In the genomic region with DNA sequence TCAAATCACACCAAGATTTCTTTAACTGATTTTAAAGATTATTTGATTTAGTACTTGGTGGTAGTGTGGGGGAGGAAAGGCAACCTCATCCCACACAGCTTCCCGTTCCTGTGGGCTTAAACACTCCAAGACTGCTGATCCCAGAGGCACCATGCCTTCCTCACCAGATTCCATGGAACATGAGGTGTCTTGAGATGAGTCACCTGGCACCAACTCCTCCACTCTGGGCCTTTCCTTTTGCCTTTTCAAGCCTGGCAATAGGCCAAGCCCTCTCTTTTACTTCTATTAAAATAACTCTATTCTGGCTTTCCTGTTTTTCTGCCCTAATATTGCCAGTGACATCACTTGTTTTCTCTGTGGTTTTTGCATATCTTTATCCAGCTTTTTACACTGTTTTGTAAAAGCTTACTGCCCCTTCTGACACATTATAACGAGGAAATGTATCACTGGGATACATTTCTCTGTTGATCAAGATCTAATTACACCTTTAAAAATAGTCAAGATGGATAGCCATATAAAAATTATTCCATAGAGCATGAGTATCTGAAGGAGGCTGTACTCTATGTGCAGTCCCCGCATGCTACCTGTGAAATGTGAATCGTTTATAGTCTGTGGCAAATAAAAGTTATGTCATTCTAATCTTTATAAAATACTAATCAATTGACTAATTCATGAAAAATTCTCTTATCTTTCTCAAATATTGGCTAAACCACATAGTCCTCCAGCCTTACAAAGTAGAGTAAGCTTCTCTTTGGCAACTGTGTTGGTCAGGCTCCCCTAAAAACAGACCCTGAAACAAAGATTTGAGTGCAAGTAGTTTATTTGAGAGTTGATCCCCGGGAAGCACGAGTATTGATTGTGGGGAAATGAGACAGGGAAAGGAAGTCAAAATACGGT, we compare ENCODE assay signal across 2 cellular contexts.
TF ChIP-seq lines count a peak whose summit lies in the region.

No MANE protein-coding gene starts in this region.

TF ChIP-seq in endothelial cell of umbilical vein, 7 proteins besides CTCF, POLR2A, EP300 and RAD21 (continued from another document):
- TF ChIP-seq, protein P1, sequence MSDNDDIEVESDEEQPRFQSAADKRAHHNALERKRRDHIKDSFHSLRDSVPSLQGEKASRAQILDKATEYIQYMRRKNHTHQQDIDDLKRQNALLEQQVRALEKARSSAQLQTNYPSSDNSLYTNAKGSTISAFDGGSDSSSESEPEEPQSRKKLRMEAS (IDR thresholded peaks at IDR 0.05; ENCODE audit: insufficient read depth, insufficient read length) = no peak
- peak; percentile 86 for TF ChIP-seq JUN (IDR thresholded peaks at IDR 0.05; ENCODE audit: borderline replicate concordance, insufficient read depth, insufficient read length, low read depth)
- peak; percentile 97 for TF ChIP-seq FOS (IDR thresholded peaks at IDR 0.05; ENCODE audit: borderline replicate concordance, insufficient read depth, low read length)
- TF ChIP-seq GATA2 (IDR thresholded peaks at IDR 0.05; ENCODE audit: insufficient read depth, insufficient read length, low read depth, low read length) = peak; percentile 79

TF ChIP-seq in WTC11, 78 proteins besides CTCF, POLR2A, EP300 and RAD21 (continued from another document):
- TF ChIP-seq, protein P2, sequence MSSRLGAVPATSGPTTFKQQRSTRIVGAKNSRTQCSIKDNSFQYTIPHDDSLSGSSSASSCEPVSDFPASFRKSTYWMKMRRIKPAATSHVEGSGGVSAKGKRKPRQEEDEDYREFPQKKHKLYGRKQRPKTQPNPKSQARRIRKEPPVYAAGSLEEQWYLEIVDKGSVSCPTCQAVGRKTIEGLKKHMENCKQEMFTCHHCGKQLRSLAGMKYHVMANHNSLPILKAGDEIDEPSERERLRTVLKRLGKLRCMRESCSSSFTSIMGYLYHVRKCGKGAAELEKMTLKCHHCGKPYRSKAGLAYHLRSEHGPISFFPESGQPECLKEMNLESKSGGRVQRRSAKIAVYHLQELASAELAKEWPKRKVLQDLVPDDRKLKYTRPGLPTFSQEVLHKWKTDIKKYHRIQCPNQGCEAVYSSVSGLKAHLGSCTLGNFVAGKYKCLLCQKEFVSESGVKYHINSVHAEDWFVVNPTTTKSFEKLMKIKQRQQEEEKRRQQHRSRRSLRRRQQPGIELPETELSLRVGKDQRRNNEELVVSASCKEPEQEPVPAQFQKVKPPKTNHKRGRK (CRISPR knock-in tag; IDR thresholded peaks at IDR 0.05; ENCODE audit: borderline replicate concordance) = no peak
- TF ChIP-seq, protein P3, sequence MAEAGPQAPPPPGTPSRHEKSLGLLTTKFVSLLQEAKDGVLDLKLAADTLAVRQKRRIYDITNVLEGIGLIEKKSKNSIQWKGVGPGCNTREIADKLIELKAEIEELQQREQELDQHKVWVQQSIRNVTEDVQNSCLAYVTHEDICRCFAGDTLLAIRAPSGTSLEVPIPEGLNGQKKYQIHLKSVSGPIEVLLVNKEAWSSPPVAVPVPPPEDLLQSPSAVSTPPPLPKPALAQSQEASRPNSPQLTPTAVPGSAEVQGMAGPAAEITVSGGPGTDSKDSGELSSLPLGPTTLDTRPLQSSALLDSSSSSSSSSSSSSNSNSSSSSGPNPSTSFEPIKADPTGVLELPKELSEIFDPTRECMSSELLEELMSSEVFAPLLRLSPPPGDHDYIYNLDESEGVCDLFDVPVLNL (CRISPR knock-in tag; IDR thresholded peaks at IDR 0.05; ENCODE audit: borderline replicate concordance, low read depth) = no peak
- TF ChIP-seq SP1 (CRISPR knock-in tag; conservative IDR thresholded peaks at IDR 0.05) (no peak), CBFB (CRISPR knock-in tag; IDR thresholded peaks at IDR 0.05; ENCODE audit: low read depth) (no peak), SMAD3 (CRISPR knock-in tag; IDR thresholded peaks at IDR 0.05; ENCODE audit: borderline replicate concordance) (no peak), TEAD4 (CRISPR knock-in tag; IDR thresholded peaks at IDR 0.05) (no peak), ESRRA (CRISPR knock-in tag; IDR thresholded peaks at IDR 0.05; ENCODE audit: borderline replicate concordance) (no peak), ZNF423 (CRISPR knock-in tag; IDR thresholded peaks at IDR 0.05) (no peak), ZNF121 (CRISPR knock-in tag; IDR thresholded peaks at IDR 0.05) (no peak), ELF4 (CRISPR knock-in tag; IDR thresholded peaks at IDR 0.05; ENCODE audit: low read depth) (no peak)
- TF ChIP-seq, protein P4, sequence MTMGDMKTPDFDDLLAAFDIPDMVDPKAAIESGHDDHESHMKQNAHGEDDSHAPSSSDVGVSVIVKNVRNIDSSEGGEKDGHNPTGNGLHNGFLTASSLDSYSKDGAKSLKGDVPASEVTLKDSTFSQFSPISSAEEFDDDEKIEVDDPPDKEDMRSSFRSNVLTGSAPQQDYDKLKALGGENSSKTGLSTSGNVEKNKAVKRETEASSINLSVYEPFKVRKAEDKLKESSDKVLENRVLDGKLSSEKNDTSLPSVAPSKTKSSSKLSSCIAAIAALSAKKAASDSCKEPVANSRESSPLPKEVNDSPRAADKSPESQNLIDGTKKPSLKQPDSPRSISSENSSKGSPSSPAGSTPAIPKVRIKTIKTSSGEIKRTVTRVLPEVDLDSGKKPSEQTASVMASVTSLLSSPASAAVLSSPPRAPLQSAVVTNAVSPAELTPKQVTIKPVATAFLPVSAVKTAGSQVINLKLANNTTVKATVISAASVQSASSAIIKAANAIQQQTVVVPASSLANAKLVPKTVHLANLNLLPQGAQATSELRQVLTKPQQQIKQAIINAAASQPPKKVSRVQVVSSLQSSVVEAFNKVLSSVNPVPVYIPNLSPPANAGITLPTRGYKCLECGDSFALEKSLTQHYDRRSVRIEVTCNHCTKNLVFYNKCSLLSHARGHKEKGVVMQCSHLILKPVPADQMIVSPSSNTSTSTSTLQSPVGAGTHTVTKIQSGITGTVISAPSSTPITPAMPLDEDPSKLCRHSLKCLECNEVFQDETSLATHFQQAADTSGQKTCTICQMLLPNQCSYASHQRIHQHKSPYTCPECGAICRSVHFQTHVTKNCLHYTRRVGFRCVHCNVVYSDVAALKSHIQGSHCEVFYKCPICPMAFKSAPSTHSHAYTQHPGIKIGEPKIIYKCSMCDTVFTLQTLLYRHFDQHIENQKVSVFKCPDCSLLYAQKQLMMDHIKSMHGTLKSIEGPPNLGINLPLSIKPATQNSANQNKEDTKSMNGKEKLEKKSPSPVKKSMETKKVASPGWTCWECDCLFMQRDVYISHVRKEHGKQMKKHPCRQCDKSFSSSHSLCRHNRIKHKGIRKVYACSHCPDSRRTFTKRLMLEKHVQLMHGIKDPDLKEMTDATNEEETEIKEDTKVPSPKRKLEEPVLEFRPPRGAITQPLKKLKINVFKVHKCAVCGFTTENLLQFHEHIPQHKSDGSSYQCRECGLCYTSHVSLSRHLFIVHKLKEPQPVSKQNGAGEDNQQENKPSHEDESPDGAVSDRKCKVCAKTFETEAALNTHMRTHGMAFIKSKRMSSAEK (CRISPR knock-in tag; IDR thresholded peaks at IDR 0.05; ENCODE audit: borderline replicate concordance) = no peak
- TF ChIP-seq, protein P5, sequence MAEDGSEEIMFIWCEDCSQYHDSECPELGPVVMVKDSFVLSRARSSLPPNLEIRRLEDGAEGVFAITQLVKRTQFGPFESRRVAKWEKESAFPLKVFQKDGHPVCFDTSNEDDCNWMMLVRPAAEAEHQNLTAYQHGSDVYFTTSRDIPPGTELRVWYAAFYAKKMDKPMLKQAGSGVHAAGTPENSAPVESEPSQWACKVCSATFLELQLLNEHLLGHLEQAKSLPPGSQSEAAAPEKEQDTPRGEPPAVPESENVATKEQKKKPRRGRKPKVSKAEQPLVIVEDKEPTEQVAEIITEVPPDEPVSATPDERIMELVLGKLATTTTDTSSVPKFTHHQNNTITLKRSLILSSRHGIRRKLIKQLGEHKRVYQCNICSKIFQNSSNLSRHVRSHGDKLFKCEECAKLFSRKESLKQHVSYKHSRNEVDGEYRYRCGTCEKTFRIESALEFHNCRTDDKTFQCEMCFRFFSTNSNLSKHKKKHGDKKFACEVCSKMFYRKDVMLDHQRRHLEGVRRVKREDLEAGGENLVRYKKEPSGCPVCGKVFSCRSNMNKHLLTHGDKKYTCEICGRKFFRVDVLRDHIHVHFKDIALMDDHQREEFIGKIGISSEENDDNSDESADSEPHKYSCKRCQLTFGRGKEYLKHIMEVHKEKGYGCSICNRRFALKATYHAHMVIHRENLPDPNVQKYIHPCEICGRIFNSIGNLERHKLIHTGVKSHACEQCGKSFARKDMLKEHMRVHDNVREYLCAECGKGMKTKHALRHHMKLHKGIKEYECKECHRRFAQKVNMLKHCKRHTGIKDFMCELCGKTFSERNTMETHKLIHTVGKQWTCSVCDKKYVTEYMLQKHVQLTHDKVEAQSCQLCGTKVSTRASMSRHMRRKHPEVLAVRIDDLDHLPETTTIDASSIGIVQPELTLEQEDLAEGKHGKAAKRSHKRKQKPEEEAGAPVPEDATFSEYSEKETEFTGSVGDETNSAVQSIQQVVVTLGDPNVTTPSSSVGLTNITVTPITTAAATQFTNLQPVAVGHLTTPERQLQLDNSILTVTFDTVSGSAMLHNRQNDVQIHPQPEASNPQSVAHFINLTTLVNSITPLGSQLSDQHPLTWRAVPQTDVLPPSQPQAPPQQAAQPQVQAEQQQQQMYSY (CRISPR knock-in tag; IDR thresholded peaks at IDR 0.05) = no peak
- TF ChIP-seq, protein P6, sequence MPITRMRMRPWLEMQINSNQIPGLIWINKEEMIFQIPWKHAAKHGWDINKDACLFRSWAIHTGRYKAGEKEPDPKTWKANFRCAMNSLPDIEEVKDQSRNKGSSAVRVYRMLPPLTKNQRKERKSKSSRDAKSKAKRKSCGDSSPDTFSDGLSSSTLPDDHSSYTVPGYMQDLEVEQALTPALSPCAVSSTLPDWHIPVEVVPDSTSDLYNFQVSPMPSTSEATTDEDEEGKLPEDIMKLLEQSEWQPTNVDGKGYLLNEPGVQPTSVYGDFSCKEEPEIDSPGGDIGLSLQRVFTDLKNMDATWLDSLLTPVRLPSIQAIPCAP (CRISPR knock-in tag; IDR thresholded peaks at IDR 0.05) = no peak
- TF ChIP-seq, protein P7, sequence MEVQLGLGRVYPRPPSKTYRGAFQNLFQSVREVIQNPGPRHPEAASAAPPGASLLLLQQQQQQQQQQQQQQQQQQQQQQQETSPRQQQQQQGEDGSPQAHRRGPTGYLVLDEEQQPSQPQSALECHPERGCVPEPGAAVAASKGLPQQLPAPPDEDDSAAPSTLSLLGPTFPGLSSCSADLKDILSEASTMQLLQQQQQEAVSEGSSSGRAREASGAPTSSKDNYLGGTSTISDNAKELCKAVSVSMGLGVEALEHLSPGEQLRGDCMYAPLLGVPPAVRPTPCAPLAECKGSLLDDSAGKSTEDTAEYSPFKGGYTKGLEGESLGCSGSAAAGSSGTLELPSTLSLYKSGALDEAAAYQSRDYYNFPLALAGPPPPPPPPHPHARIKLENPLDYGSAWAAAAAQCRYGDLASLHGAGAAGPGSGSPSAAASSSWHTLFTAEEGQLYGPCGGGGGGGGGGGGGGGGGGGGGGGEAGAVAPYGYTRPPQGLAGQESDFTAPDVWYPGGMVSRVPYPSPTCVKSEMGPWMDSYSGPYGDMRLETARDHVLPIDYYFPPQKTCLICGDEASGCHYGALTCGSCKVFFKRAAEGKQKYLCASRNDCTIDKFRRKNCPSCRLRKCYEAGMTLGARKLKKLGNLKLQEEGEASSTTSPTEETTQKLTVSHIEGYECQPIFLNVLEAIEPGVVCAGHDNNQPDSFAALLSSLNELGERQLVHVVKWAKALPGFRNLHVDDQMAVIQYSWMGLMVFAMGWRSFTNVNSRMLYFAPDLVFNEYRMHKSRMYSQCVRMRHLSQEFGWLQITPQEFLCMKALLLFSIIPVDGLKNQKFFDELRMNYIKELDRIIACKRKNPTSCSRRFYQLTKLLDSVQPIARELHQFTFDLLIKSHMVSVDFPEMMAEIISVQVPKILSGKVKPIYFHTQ (CRISPR knock-in tag; IDR thresholded peaks at IDR 0.05) = no peak
- TF ChIP-seq, protein P8, sequence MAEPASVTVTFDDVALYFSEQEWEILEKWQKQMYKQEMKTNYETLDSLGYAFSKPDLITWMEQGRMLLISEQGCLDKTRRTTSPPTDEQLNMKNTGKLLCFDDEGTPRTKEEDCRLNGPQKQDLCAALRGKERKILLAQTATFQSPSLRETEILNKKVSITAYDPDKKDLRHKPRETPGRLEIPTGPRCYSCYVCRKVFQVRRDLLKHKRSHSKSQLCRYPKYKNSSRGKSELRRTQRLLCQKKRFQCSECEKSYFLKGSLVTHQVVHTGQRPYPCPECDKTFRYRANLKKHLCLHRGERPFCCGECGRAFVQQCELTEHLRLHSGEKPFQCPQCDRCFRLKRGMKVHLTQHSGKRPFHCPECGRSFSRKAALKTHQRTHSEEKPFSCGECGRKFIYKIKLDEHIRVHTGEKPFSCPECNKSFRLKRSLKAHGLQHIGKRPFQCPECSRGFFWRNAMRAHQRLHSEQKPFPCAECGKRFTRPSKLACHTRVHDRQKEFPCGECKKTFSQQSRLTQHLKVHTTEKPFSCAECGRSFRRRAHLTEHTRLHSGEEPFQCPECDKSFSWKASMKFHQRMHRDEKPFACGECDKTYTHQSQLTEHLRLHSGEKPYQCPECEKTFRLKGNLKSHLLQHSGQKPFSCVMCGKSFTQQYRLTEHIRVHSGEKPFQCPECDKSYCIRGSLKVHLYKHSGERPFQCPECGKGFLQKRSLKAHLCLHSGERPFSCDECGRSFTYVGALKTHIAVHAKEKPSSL (CRISPR knock-in tag; conservative IDR thresholded peaks at IDR 0.05) = no peak
- TF ChIP-seq, protein P9, sequence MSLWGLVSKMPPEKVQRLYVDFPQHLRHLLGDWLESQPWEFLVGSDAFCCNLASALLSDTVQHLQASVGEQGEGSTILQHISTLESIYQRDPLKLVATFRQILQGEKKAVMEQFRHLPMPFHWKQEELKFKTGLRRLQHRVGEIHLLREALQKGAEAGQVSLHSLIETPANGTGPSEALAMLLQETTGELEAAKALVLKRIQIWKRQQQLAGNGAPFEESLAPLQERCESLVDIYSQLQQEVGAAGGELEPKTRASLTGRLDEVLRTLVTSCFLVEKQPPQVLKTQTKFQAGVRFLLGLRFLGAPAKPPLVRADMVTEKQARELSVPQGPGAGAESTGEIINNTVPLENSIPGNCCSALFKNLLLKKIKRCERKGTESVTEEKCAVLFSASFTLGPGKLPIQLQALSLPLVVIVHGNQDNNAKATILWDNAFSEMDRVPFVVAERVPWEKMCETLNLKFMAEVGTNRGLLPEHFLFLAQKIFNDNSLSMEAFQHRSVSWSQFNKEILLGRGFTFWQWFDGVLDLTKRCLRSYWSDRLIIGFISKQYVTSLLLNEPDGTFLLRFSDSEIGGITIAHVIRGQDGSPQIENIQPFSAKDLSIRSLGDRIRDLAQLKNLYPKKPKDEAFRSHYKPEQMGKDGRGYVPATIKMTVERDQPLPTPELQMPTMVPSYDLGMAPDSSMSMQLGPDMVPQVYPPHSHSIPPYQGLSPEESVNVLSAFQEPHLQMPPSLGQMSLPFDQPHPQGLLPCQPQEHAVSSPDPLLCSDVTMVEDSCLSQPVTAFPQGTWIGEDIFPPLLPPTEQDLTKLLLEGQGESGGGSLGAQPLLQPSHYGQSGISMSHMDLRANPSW (CRISPR knock-in tag; conservative IDR thresholded peaks at IDR 0.05; ENCODE audit: low read depth) = no peak
TF ChIP-seq in WTC11: peak in this region for 0.
